Comparison of ENCODE assay signal across 2 cellular contexts in the genomic region with DNA sequence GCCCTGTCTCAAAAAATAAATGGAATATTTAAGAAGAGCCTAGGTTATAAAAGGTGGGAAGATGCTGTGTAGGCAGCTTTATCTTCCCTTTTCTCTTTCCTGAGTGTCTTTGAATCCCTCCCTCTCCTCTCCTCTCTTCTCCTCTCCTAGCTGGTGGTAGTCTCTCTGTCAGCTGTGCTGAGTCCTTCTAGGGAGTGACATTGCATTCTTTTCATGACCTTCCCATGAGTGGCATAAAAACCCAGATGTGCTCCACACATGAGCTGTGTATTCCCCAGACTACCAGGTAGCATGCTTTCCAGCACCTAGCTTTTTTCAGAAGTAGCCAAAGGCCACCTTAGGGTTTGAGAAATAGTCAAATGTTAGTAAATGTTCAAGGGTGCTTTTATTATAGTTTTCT.
TF ChIP-seq lines count a peak whose summit lies in the region.

No MANE protein-coding gene starts in this region.

TF ChIP-seq in SK-N-SH treated with all-trans-retinoic acid at 6 μM for 48 hours, 23 proteins besides CTCF, POLR2A, EP300 and RAD21 (continued from another document):
- TF ChIP-seq ZFP3 (CRISPR knock-in tag; IDR thresholded peaks at IDR 0.05) (no peak), ESRRG (CRISPR knock-in tag; IDR thresholded peaks at IDR 0.05) (no peak), ZC3H10 (CRISPR knock-in tag; IDR thresholded peaks at IDR 0.05) (no peak), TCF4 (CRISPR knock-in tag; IDR thresholded peaks at IDR 0.05; ENCODE audit: borderline replicate concordance) (no peak), ZFP30 (CRISPR knock-in tag; IDR thresholded peaks at IDR 0.05) (no peak), CSRNP3 (CRISPR knock-in tag; IDR thresholded peaks at IDR 0.05) (no peak), ZNF8 (CRISPR knock-in tag; IDR thresholded peaks at IDR 0.05) (no peak)
- TF ChIP-seq, protein P1, sequence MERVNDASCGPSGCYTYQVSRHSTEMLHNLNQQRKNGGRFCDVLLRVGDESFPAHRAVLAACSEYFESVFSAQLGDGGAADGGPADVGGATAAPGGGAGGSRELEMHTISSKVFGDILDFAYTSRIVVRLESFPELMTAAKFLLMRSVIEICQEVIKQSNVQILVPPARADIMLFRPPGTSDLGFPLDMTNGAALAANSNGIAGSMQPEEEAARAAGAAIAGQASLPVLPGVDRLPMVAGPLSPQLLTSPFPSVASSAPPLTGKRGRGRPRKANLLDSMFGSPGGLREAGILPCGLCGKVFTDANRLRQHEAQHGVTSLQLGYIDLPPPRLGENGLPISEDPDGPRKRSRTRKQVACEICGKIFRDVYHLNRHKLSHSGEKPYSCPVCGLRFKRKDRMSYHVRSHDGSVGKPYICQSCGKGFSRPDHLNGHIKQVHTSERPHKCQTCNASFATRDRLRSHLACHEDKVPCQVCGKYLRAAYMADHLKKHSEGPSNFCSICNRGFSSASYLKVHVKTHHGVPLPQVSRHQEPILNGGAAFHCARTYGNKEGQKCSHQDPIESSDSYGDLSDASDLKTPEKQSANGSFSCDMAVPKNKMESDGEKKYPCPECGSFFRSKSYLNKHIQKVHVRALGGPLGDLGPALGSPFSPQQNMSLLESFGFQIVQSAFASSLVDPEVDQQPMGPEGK (CRISPR knock-in tag; IDR thresholded peaks at IDR 0.05; ENCODE audit: borderline replicate concordance): no peak

TF ChIP-seq in SK-N-SH, 30 proteins besides CTCF, POLR2A, EP300 and RAD21 (continued from another document):
- TF ChIP-seq, protein P2, sequence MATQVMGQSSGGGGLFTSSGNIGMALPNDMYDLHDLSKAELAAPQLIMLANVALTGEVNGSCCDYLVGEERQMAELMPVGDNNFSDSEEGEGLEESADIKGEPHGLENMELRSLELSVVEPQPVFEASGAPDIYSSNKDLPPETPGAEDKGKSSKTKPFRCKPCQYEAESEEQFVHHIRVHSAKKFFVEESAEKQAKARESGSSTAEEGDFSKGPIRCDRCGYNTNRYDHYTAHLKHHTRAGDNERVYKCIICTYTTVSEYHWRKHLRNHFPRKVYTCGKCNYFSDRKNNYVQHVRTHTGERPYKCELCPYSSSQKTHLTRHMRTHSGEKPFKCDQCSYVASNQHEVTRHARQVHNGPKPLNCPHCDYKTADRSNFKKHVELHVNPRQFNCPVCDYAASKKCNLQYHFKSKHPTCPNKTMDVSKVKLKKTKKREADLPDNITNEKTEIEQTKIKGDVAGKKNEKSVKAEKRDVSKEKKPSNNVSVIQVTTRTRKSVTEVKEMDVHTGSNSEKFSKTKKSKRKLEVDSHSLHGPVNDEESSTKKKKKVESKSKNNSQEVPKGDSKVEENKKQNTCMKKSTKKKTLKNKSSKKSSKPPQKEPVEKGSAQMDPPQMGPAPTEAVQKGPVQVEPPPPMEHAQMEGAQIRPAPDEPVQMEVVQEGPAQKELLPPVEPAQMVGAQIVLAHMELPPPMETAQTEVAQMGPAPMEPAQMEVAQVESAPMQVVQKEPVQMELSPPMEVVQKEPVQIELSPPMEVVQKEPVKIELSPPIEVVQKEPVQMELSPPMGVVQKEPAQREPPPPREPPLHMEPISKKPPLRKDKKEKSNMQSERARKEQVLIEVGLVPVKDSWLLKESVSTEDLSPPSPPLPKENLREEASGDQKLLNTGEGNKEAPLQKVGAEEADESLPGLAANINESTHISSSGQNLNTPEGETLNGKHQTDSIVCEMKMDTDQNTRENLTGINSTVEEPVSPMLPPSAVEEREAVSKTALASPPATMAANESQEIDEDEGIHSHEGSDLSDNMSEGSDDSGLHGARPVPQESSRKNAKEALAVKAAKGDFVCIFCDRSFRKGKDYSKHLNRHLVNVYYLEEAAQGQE (IDR thresholded peaks at IDR 0.05; ENCODE audit: low read depth, low read length): no peak
- TF ChIP-seq PBX3 (IDR thresholded peaks at IDR 0.05): no peak
- TF ChIP-seq POLR2AphosphoS5 (IDR thresholded peaks at IDR 0.05; ENCODE audit: low read depth, low read length): no peak
- TF ChIP-seq JUND (IDR thresholded peaks at IDR 0.05): no peak
- no peak for TF ChIP-seq CHD2 (IDR thresholded peaks at IDR 0.05; ENCODE audit: low read length, partially characterized antibody)
